Comparison of ENCODE assay signal across 21 cellular contexts in genomic region chr2:1950474-1950873, GRCh38.
"Had no signal": no experiment of that assay in that cellular context is flagged by ENCODE, and none has a peak within 500 bp of the region (broad histone marks: within the 10 kb centered on the region; RNA-seq: fewer than 3 reads in every experiment).

No MANE protein-coding gene starts in this region.

- H3K4me3 Mint-ChIP-seq: effector memory CD8-positive, alpha-beta T cell; memory B cell; natural killer cell had no signal

- H3K27me3 ChIP-seq: gastrocnemius medialis, right atrium auricular region, testis, vagina had no signal

- DNase-seq: cerebellar nuclear complex; cortex of kidney; effector memory CD8-positive, alpha-beta T cell; foreskin fibroblast; gastrocnemius medialis; kidney; natural killer cell; stimulated activated CD4-positive, alpha-beta T cell treated with anti-CD3 and anti-CD28 coated beads, Interleukin-2, amount 100 ng/mL, for 24 hours; stimulated activated CD4-positive, alpha-beta T cell treated with anti-CD3 and anti-CD28 coated beads, Interleukin-4, amount 100 ng/mL, for 24 hours; stimulated activated naive CD4-positive, alpha-beta T cell; substantia nigra; testis; tibial artery had no signal

- FAIRE-seq: endometrium, kidney had no signal

- H3K36me3 Mint-ChIP-seq: memory B cell, natural killer cell had no signal

- H3K27me3 Mint-ChIP-seq: effector memory CD8-positive, alpha-beta T cell had no signal

- H3K9me3 ChIP-seq: gastrocnemius medialis, prostate gland, right atrium auricular region, testis, tibial artery, vagina had no signal

- H3K4me1 ChIP-seq: gastrocnemius medialis, prostate gland, right atrium auricular region, testis, tibial artery, vagina had no signal

- H3K27ac ChIP-seq: gastrocnemius medialis, prostate gland, right atrium auricular region, testis, tibial artery, vagina had no signal

- H3K4me3 ChIP-seq: gastrocnemius medialis, lung, prostate gland, right atrium auricular region, testis, tibial artery, vagina had no signal

- H3K27ac Mint-ChIP-seq: effector memory CD8-positive, alpha-beta T cell; memory B cell; natural killer cell had no signal

- H3K9me3 Mint-ChIP-seq: effector memory CD8-positive, alpha-beta T cell; natural killer cell had no signal

- H3K4me1 Mint-ChIP-seq: memory B cell had no signal

- ATAC-seq: effector memory CD8-positive, alpha-beta T cell; gastrocnemius medialis; left lobe of liver; natural killer cell; sciatic nerve had no signal

- H3K36me3 ChIP-seq: gastrocnemius medialis, prostate gland, right atrium auricular region, tibial artery, vagina had no signal
